8 cellular contexts compared by ENCODE assay signal in genomic region chr4:147617173-147617840, GRCh38. TPM values are rescaled to one million over a fixed set of nuclear protein-coding genes. Genes with fewer than 3 reads are reported as not detected.
DNase-seq lines count a peak whose midpoint lies in the region; TF ChIP-seq lines count a peak whose summit lies in the region.

Gene TMEM184C (plus strand): TSS chr4:147617397. CDS start chr4:147617957, 560 bp downstream.

- no peaks in the 10 kb centered on the region for H3K79me1 ChIP-seq in H9 (ENCODE audit: insufficient read depth, low read depth, low read length, poor library complexity, severe bottlenecking)

- H3K14ac ChIP-seq in H9 (ENCODE audit: insufficient read depth, low read length): peak within 1 kb of the TSS; percentile 89

- H3K27ac Mint-ChIP-seq in H9: peak within 1 kb of the TSS; percentile 97 to 99 (median 99)
- peak within 1 kb of the TSS; percentile 77 to 95 (median 87) for H3K27ac Mint-ChIP-seq in nephron
- peak within 1 kb of the TSS; percentile 93 for H3K27ac Mint-ChIP-seq in stimulated activated naive CD8-positive, alpha-beta T cell treated with anti-CD3 and anti-CD28 coated beads, Interleukin-15, Interleukin-2, amounts not matched to agents 100 ng/mL and 50 ng/mL, for 24 hours

- DNase-seq in ELR (ENCODE audit: low read depth): peak; percentile 96
- peak; percentile 97 for DNase-seq in H9
- peak; percentile 93 for DNase-seq in MG63
- peak; percentile 88 for DNase-seq in SHP77 treated with DMSO at 0.1 percent for 48 hours (lab: John Stamatoyannopoulos, UW)
- peak; percentile 100 for DNase-seq in activated effector memory CD4-positive, alpha-beta T cell treated with anti-CD3 and anti-CD28 coated beads, Interleukin-2, amount 50 U/mL, for 16 hours
- DNase-seq in fibroblast of the aortic adventitia (ENCODE audit: low read depth): peak; percentile 91

- H3K36me3 Mint-ChIP-seq in H9 (ENCODE audit: insufficient read depth in 1 of 3, low read depth in 3 of 3) (peaks cover 7 to 17% (median 9%) of the 10 kb centered on the region in 3 experiments), nephron (ENCODE audit: low read depth) (peaks cover 14% of the 10 kb centered on the region)
- H3K36me3 Mint-ChIP-seq in stimulated activated naive CD8-positive, alpha-beta T cell treated with anti-CD3 and anti-CD28 coated beads, Interleukin-15, Interleukin-2, amounts not matched to agents 100 ng/mL and 50 ng/mL, for 24 hours (ENCODE audit: low read depth): peaks cover 19% of the 10 kb centered on the region

- peaks cover 5% of the 10 kb centered on the region for H3K23me2 ChIP-seq in H9 (ENCODE audit: insufficient read length, low read depth, low read length, poor library complexity, severe bottlenecking)

- H4K8ac ChIP-seq in H9 (replicated peaks; ENCODE audit: insufficient read length, low read depth, low read length): no peak within 1 kb of the TSS

- H2BK5ac ChIP-seq in H9 (ENCODE audit: insufficient read length, low read length): peak within 1 kb of the TSS; percentile 35

- H4K91ac ChIP-seq in H9 (ENCODE audit: insufficient read length, low read depth, low read length): no peak within 1 kb of the TSS

- no peak within 1 kb of the TSS for H2AK5ac ChIP-seq in H9 (ENCODE audit: insufficient read length, low read length)

- H3K4ac ChIP-seq in H9 (ENCODE audit: low read depth, low read length): no peak within 1 kb of the TSS

- H3K9ac ChIP-seq in H9 (ENCODE audit: extremely low read depth, insufficient read length, low read length): peak within 1 kb of the TSS; percentile 87

- no peaks in the 10 kb centered on the region for H4K20me1 ChIP-seq in H9 (ENCODE audit: control insufficient read depth, insufficient read depth, insufficient read length)

- H3K4me1 ChIP-seq in H9 (ENCODE audit: insufficient read depth, low read length): no peaks in the 10 kb centered on the region

- H2BK12ac ChIP-seq in H9 (ENCODE audit: insufficient read length, low read depth, low read length): no peak within 1 kb of the TSS

- H3K9me3 Mint-ChIP-seq in H9 (no peaks in the 10 kb centered on the region), nephron (no peaks in the 10 kb centered on the region)
- no peaks in the 10 kb centered on the region for H3K9me3 Mint-ChIP-seq in stimulated activated naive CD8-positive, alpha-beta T cell treated with anti-CD3 and anti-CD28 coated beads, Interleukin-15, Interleukin-2, amounts not matched to agents 100 ng/mL and 50 ng/mL, for 24 hours

- H3K18ac ChIP-seq in H9 (ENCODE audit: insufficient read length, low read depth, low read length): peak within 1 kb of the TSS; percentile 78

- peaks cover 9% of the 10 kb centered on the region; the same call in 1 of the 2 replicates for H3K79me2 ChIP-seq in H9 (ENCODE audit: insufficient read depth, low read length)

- no peak within 1 kb of the TSS for H3T11ph ChIP-seq in H9 (ENCODE audit: low read length)

- H3K4me3 ChIP-seq in MG63 (peak within 1 kb of the TSS; percentile 78), fibroblast of the aortic adventitia (ENCODE audit: low read depth, low read length) (peak within 1 kb of the TSS; percentile 99)

- no peak within 1 kb of the TSS for H2BK20ac ChIP-seq in H9 (ENCODE audit: low read depth, low read length, poor library complexity, severe bottlenecking)

- H3K23ac ChIP-seq in H9 (ENCODE audit: insufficient read length, low read depth, low read length): no peak within 1 kb of the TSS

- H2BK120ac ChIP-seq in H9 (ENCODE audit: low read depth, low read length, poor library complexity, severe bottlenecking): no peak within 1 kb of the TSS

- H3K27me3 ChIP-seq in H9 (ENCODE audit: insufficient read depth, low read length): no peaks in the 10 kb centered on the region
- no peaks in the 10 kb centered on the region for H3K27me3 ChIP-seq in MG63

- no peak within 1 kb of the TSS for H3K56ac ChIP-seq in H9 (ENCODE audit: insufficient read length, low read depth, low read length)

- H2BK15ac ChIP-seq in H9 (ENCODE audit: low read depth, low read length): no peak within 1 kb of the TSS

- peak within 1 kb of the TSS; percentile 43 for H3K27ac ChIP-seq in H9 (ENCODE audit: insufficient read length, low read depth, low read length)

- H3K4me3 Mint-ChIP-seq in H9 (peak within 1 kb of the TSS; percentile 92 to 97), nephron (peak within 1 kb of the TSS; percentile 90 to 93 (median 92))
- peak within 1 kb of the TSS; percentile 97 for H3K4me3 Mint-ChIP-seq in stimulated activated naive CD8-positive, alpha-beta T cell treated with anti-CD3 and anti-CD28 coated beads, Interleukin-15, Interleukin-2, amounts not matched to agents 100 ng/mL and 50 ng/mL, for 24 hours

- no peaks in the 10 kb centered on the region; the same call in 1 of the 2 replicates for H3K36me3 ChIP-seq in MG63

- WGBS in H9 (ENCODE audit: extremely low coverage, insufficient read length, low lambda C conversion rate): no CpG with 5 or more reads among the region's 37 CpGs

- H3K4me1 Mint-ChIP-seq in H9: peaks cover 25% of the 10 kb centered on the region in 2 experiments
- H3K4me1 Mint-ChIP-seq in nephron: peaks cover 26% of the 10 kb centered on the region
- H3K4me1 Mint-ChIP-seq in stimulated activated naive CD8-positive, alpha-beta T cell treated with anti-CD3 and anti-CD28 coated beads, Interleukin-15, Interleukin-2, amounts not matched to agents 100 ng/mL and 50 ng/mL, for 24 hours (ENCODE audit: low read depth): peaks cover 39% of the 10 kb centered on the region

- H2AFZ ChIP-seq in H9 (ENCODE audit: low read length): no peak within 1 kb of the TSS

- H3K4me2 ChIP-seq in H9 (ENCODE audit: insufficient read depth, insufficient read length, low read length): peak within 1 kb of the TSS; percentile 98

- H4K5ac ChIP-seq in H9 (ENCODE audit: insufficient read length, low read depth, low read length): no peak within 1 kb of the TSS

- no peaks in the 10 kb centered on the region for H3K9me3 ChIP-seq in H9 (ENCODE audit: control insufficient read depth, low read depth, low read length)
- H3K9me3 ChIP-seq in MG63: no peaks in the 10 kb centered on the region

- TF ChIP-seq CTCF in H9 (conservative IDR thresholded peaks at IDR 0.05): 0 out of 3 replicates have a peak, but pooled peaks have one; percentile 12
- peak; percentile 18 for TF ChIP-seq CTCF in fibroblast of the aortic adventitia (IDR thresholded peaks at IDR 0.05; ENCODE audit: insufficient read depth, low read length)
- TF ChIP-seq CTCF in nephron (IDR thresholded peaks at IDR 0.05; ENCODE audit: unreplicated experiment in 3 of 3): no peak

- H3K27me3 Mint-ChIP-seq in H9 (ENCODE audit: low read depth) (no peaks in the 10 kb centered on the region; the same call in 1 of the 2 replicates), nephron (ENCODE audit: low read depth) (no peaks in the 10 kb centered on the region)
- peaks cover 11% of the 10 kb centered on the region for H3K27me3 Mint-ChIP-seq in stimulated activated naive CD8-positive, alpha-beta T cell treated with anti-CD3 and anti-CD28 coated beads, Interleukin-15, Interleukin-2, amounts not matched to agents 100 ng/mL and 50 ng/mL, for 24 hours

RNA-seq across cellular contexts. Expression of gene TMEM184C, which starts in this region (rescaled TPM):
- total RNA-seq in H9 (2021): 43.8 and 45.5 TPM in 2 replicates
- total RNA-seq in MG63 (2014; rRNA removed; shearing (Covaris generic); ENCODE audit: low replicate concordance): 12.6 and 25.9 TPM in 2 replicates
- 20.9 and 38.2 TPM in 2 replicates for total RNA-seq in fibroblast of the aortic adventitia (ENCODE audit: low replicate concordance)

Comparison
In these comparisons a context has a peak if more than half of its experiments do, and no peak if none do; other contexts are left out.
1. Peak in every context shown above with its lines: DNase-seq, H3K4me3 ChIP-seq and H3K27ac ChIP-seq.
2. CTCF ChIP-seq: peak in H9 (single experiment) and fibroblast of the aortic adventitia (single experiment); none in nephron (0 of 3).